In genomic region chr17:67800495-67800928, GRCh38 we compare ENCODE assay signal across 8 cellular contexts. TPM values are rescaled to one million over a fixed set of nuclear protein-coding genes. Genes with fewer than 3 reads are reported as not detected.
DNase-seq lines count a peak whose midpoint lies in the region; ATAC-seq, FAIRE-seq and TF ChIP-seq lines count a peak whose summit lies in the region.

No MANE protein-coding gene starts in this region.

- H3K27me3 ChIP-seq in hepatocyte: no peaks in the 10 kb centered on the region
- H3K27me3 ChIP-seq in gastrocnemius medialis: no peaks in the 10 kb centered on the region

- H3K4me2 ChIP-seq in hepatocyte: no peak overlapping the region

- in situ Hi-C loops in gastrocnemius medialis (cut with MboI; ENCODE audit: low sequenced_read_pairs in 4 of 4): no loop called here

- TF ChIP-seq CTCF in hepatocyte (IDR thresholded peaks at IDR 0.05; ENCODE audit: poor library complexity) (peak; percentile 57), gastrocnemius medialis (IDR thresholded peaks at IDR 0.05 in 4 of 5, conservative IDR thresholded peaks at IDR 0.05 in 1 of 5) (peak; percentile 16 to 66 (median 62))

- no peak overlapping the region for H3K27ac ChIP-seq in hepatocyte
- no peak overlapping the region for H3K27ac ChIP-seq in gastrocnemius medialis

- H4K20me1 ChIP-seq in hepatocyte (ENCODE audit: insufficient read depth, poor library complexity, severe bottlenecking): no peaks in the 10 kb centered on the region

- no peaks in the 10 kb centered on the region for H3K79me2 ChIP-seq in hepatocyte

- H3K9me3 ChIP-seq in hepatocyte (ENCODE audit: low read depth) (no peaks in the 10 kb centered on the region), gastrocnemius medialis (no peaks in the 10 kb centered on the region)

- intact Hi-C loops in gastrocnemius medialis (cut with DNase I; ENCODE audit: low total_unique reads): loop anchor here (1.0 kb wide), 1 partner anchor 25 kb away; the partner anchor contains the start of gene BPTF

- peak; percentile 99 for ATAC-seq in SK-N-SH treated with all-trans-retinoic acid at 6 μM for 48 hours
- peak; percentile 94 for ATAC-seq in gastrocnemius medialis

- no peaks in the 10 kb centered on the region for H3K9me2 ChIP-seq in hepatocyte (replicated peaks; ENCODE audit: insufficient read depth)

- H3K4me1 ChIP-seq in hepatocyte (ENCODE audit: insufficient read depth) (no peaks in the 10 kb centered on the region), gastrocnemius medialis (no peaks in the 10 kb centered on the region)

- peak; percentile 50 for FAIRE-seq in H54 (lab: Jason Lieb, UNC)

- no peak for TF ChIP-seq POLR2A in H54 (IDR thresholded peaks at IDR 0.05; ENCODE audit: low read depth, low read length)
- TF ChIP-seq POLR2A in gastrocnemius medialis (IDR thresholded peaks at IDR 0.05): no peak

- 47% methylated on average over 7 of the region's 7 CpGs for WGBS in hepatocyte (ENCODE audit: low lambda C conversion rate, missing lambda C conversion rate)

- H3K4me3 ChIP-seq in hepatocyte (no peak overlapping the region), gastrocnemius medialis (no peak overlapping the region)

- peak; percentile 84 for DNase-seq in ELR (ENCODE audit: low read depth)
- DNase-seq in H54 (ENCODE audit: insufficient read length, low spot score): peak; percentile 72
- DNase-seq in MV-4-11 (lab: John Stamatoyannopoulos, UW): peak; percentile 73
- DNase-seq in astrocyte of the hippocampus (ENCODE audit: low read depth, low spot score): peak; percentile 74
- peak; percentile 82 for DNase-seq in hepatocyte (ENCODE audit: low spot score)
- peak; percentile 61 to 70 for DNase-seq in gastrocnemius medialis
- no peak for DNase-seq in NCI-H2171 treated with DMSO at 0.1 percent for 48 hours (lab: John Stamatoyannopoulos, UW)

- no peaks in the 10 kb centered on the region for H3K36me3 ChIP-seq in hepatocyte (replicated peaks; ENCODE audit: insufficient read depth, low read depth)
- H3K36me3 ChIP-seq in gastrocnemius medialis: no peaks in the 10 kb centered on the region

- H2AFZ ChIP-seq in hepatocyte: no peak overlapping the region

TF ChIP-seq in SK-N-SH treated with all-trans-retinoic acid at 6 μM for 48 hours, 23 proteins besides CTCF, POLR2A, EP300 and RAD21:
- TF ChIP-seq ESRRG (CRISPR knock-in tag; IDR thresholded peaks at IDR 0.05) (no peak), OSR1 (CRISPR knock-in tag; IDR thresholded peaks at IDR 0.05) (no peak), ZNF70 (CRISPR knock-in tag; IDR thresholded peaks at IDR 0.05) (no peak), ISL1 (CRISPR knock-in tag; IDR thresholded peaks at IDR 0.05) (no peak), ZNF8 (CRISPR knock-in tag; IDR thresholded peaks at IDR 0.05) (no peak), GLIS3 (CRISPR knock-in tag; IDR thresholded peaks at IDR 0.05) (no peak), TOX (CRISPR knock-in tag; IDR thresholded peaks at IDR 0.05; ENCODE audit: borderline replicate concordance) (no peak), RARB (CRISPR knock-in tag; IDR thresholded peaks at IDR 0.05) (no peak), TCF4 (CRISPR knock-in tag; IDR thresholded peaks at IDR 0.05; ENCODE audit: borderline replicate concordance) (no peak), ZFP30 (CRISPR knock-in tag; IDR thresholded peaks at IDR 0.05) (no peak), CREB5 (CRISPR knock-in tag; IDR thresholded peaks at IDR 0.05; ENCODE audit: low read depth) (no peak), BACH2 (CRISPR knock-in tag; IDR thresholded peaks at IDR 0.05; ENCODE audit: borderline replicate concordance) (no peak), SNAI2 (CRISPR knock-in tag; IDR thresholded peaks at IDR 0.05) (no peak), CSRNP3 (CRISPR knock-in tag; IDR thresholded peaks at IDR 0.05) (no peak), PATZ1 (CRISPR knock-in tag; IDR thresholded peaks at IDR 0.05; ENCODE audit: borderline replicate concordance) (no peak), ZNF565 (CRISPR knock-in tag; conservative IDR thresholded peaks at IDR 0.05; ENCODE audit: low read depth) (no peak), PPARA (CRISPR knock-in tag; IDR thresholded peaks at IDR 0.05; ENCODE audit: borderline replicate concordance) (no peak)

RNA-seq across cellular contexts. Expression of gene BPTF, which starts 24.8 kb away (rescaled TPM):
- total RNA-seq in hepatocyte (46.3 and 51.9 TPM in 2 replicates), gastrocnemius medialis (10 to 100 TPM; 29.3 to 43.9 (median 38.1) TPM)
- 38.1 and 48.9 TPM in 2 replicates for polyA plus RNA-seq in hepatocyte
